ENCODE assay signal across 15 cellular contexts in the genomic region with DNA sequence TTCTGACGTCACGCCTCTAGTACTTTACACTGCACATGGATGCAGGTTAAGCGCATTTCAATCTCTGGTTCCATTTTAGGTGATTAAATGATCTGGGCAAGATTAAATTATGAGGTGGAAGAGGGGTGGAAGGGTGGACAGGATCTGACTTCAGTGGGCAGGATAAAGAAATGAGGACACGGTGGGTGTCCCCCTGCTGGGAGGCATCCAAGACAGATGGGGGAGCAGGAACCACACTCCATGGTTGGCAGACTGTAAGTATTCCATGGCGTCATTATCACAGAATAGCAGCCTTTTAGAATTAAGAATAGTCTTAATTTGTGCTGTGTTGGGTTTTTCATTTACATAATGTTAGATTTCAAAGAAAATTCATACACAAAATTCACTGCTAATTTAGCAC. TPM values are rescaled to one million over a fixed set of nuclear protein-coding genes. Genes with fewer than 3 reads are reported as not detected.
DNase-seq lines count a peak whose midpoint lies in the region; TF ChIP-seq lines count a peak whose summit lies in the region.
"Had no signal": no experiment of that assay in that cellular context is flagged by ENCODE, and none has a peak within 500 bp of the region (broad histone marks: within the 10 kb centered on the region; RNA-seq: fewer than 3 reads in every experiment).

No MANE protein-coding gene starts in this region.

- H3K4me1 Mint-ChIP-seq in activated CD4-positive, alpha-beta T cell treated with anti-CD3 and anti-CD28 coated beads, Interleukin-2, amount 10 ng/mL, durations not matched to agents 7 days and 5 days, result peaks cover 61% of the 10 kb centered on the region
- peaks cover 36 to 47% of the 10 kb centered on the region in 2 experiments for H3K4me1 Mint-ChIP-seq in H9

- H3K4ac ChIP-seq in mesenchymal stem cell (ENCODE audit: low read depth in 1 of 2, low read length in 2 of 2), result no peak overlapping the region
- no peak overlapping the region for H3K4ac ChIP-seq in H9 (ENCODE audit: low read depth, low read length)

- H2BK120ac ChIP-seq in mesenchymal stem cell (ENCODE audit: low read depth, low read length) (no peak overlapping the region), H9 (ENCODE audit: low read depth, low read length, poor library complexity, severe bottlenecking) (no peak overlapping the region)

- H2BK5ac ChIP-seq in mesenchymal stem cell (ENCODE audit: low read depth, low read length, poor library complexity, severe bottlenecking) (no peak overlapping the region), H9 (ENCODE audit: insufficient read length, low read length) (no peak overlapping the region)

- peaks cover 16% of the 10 kb centered on the region for H3F3A ChIP-seq in OCI-LY1 (ENCODE audit: insufficient read depth, low read length)

- H3K36me3 ChIP-seq in BLaER1 treated with 17β-estradiol and CSF1 and Interleukin-3, amounts not matched to agents 10 nM and 100 nM, result no peaks in the 10 kb centered on the region
- H3K36me3 ChIP-seq in OCI-LY1 (ENCODE audit: insufficient read depth, low read length) (no peaks in the 10 kb centered on the region), mesenchymal stem cell (ENCODE audit: control insufficient read depth in 1 of 2, insufficient read depth in 2 of 2, low read depth in 1 of 2, low read length in 2 of 2) (no peaks in the 10 kb centered on the region)
- H3K36me3 ChIP-seq: MG63 had no signal

- peaks cover 0 to 8% (median 0%) of the 10 kb centered on the region in 11 experiments; a peak in 4 of 22 replicates for H3K9me3 ChIP-seq in BLaER1 treated with 17β-estradiol and CSF1 and Interleukin-3, amounts not matched to agents 10 nM and 100 nM (replicated peaks in 1 of 11)
- H3K9me3 ChIP-seq in OCI-LY1 (ENCODE audit: low read length), result no peaks in the 10 kb centered on the region
- H3K9me3 ChIP-seq in mesenchymal stem cell (ENCODE audit: control insufficient read depth, low read length), result no peaks in the 10 kb centered on the region
- H3K9me3 ChIP-seq in H9 (ENCODE audit: control insufficient read depth, low read depth, low read length), result no peaks in the 10 kb centered on the region
- H3K9me3 ChIP-seq: MG63 had no signal

- H3K79me1 ChIP-seq in mesenchymal stem cell (replicated peaks; ENCODE audit: low read length, poor library complexity, severe bottlenecking), result no peaks in the 10 kb centered on the region
- no peaks in the 10 kb centered on the region for H3K79me1 ChIP-seq in H9 (ENCODE audit: insufficient read depth, low read depth, low read length, poor library complexity, severe bottlenecking)

- H2BK15ac ChIP-seq in mesenchymal stem cell (ENCODE audit: low read depth, poor library complexity, severe bottlenecking) (no peak overlapping the region), H9 (ENCODE audit: low read depth, low read length) (no peak overlapping the region)

- no peak overlapping the region for H3K27ac ChIP-seq in BLaER1 treated with 17β-estradiol and CSF1 and Interleukin-3, amounts not matched to agents 10 nM and 100 nM
- peak overlapping the region; percentile 98 for H3K27ac ChIP-seq in OCI-LY1 (ENCODE audit: low read depth, low read length, poor library complexity, severe bottlenecking)
- no peak overlapping the region for H3K27ac ChIP-seq in mesenchymal stem cell (ENCODE audit: low read length, poor library complexity, severe bottlenecking)
- no peak overlapping the region for H3K27ac ChIP-seq in H9 (ENCODE audit: insufficient read length, low read depth, low read length)
- H3K27ac ChIP-seq: C4-2B, KMS-11 had no signal

- H3K27ac Mint-ChIP-seq in activated CD4-positive, alpha-beta T cell treated with anti-CD3 and anti-CD28 coated beads, Interleukin-2, amount 10 ng/mL, durations not matched to agents 7 days and 5 days, result peak overlapping the region; percentile 87
- no peak overlapping the region for H3K27ac Mint-ChIP-seq in H9

- H3K14ac ChIP-seq in mesenchymal stem cell (ENCODE audit: low read length in 2 of 2) (no peak overlapping the region), H9 (ENCODE audit: insufficient read depth, low read length) (no peak overlapping the region)

- H3K56ac ChIP-seq in H9 (ENCODE audit: insufficient read length, low read depth, low read length), result no peak overlapping the region

- H3K36me3 Mint-ChIP-seq in activated CD4-positive, alpha-beta T cell treated with anti-CD3 and anti-CD28 coated beads, Interleukin-2, amount 10 ng/mL, durations not matched to agents 7 days and 5 days (ENCODE audit: low read depth), result peaks cover 52% of the 10 kb centered on the region
- H3K36me3 Mint-ChIP-seq in H9 (ENCODE audit: insufficient read depth in 1 of 3, low read depth in 3 of 3), result peaks cover 0 to 2% (median 0%) of the 10 kb centered on the region in 3 experiments; a peak in 1 of 7 replicates

- 96% methylated on average over 4 of the region's 5 CpGs for WGBS in mesenchymal stem cell
- WGBS in H9 (ENCODE audit: extremely low coverage, insufficient read length, low lambda C conversion rate), result no CpG with 5 or more reads among the region's 5 CpGs

- H3K4me2 ChIP-seq in BLaER1 treated with 17β-estradiol and CSF1 and Interleukin-3, amounts not matched to agents 10 nM and 100 nM, result peak overlapping the region in 7 of 11 experiments; percentile 66 to 99 (median 74); a peak in 10 of 22 replicates
- peak overlapping the region; percentile 60; the same call in 1 of the 2 replicates for H3K4me2 ChIP-seq in OCI-LY1 (ENCODE audit: low read length)
- no peak overlapping the region for H3K4me2 ChIP-seq in mesenchymal stem cell (ENCODE audit: low read length, poor library complexity, severe bottlenecking)
- no peak overlapping the region for H3K4me2 ChIP-seq in H9 (ENCODE audit: insufficient read depth, insufficient read length, low read length)
- H3K4me2 ChIP-seq: KMS-11 had no signal

- CTCF ChIA-PET in activated CD4-positive, alpha-beta T cell treated with anti-CD3 and anti-CD28 coated beads, Interleukin-2, amount 10 ng/mL, durations not matched to agents 7 days and 5 days (lab: Charles Lee), result interaction anchor here (1.6 to 1.9 kb wide), 2 partner anchors 12 to 17 kb away, joined by 4 to 6 read pairs; no protein-coding TSS in a partner anchor

- H2AK5ac ChIP-seq in mesenchymal stem cell (ENCODE audit: low read length, severe bottlenecking) (no peak overlapping the region), H9 (ENCODE audit: insufficient read length, low read length) (no peak overlapping the region)

- H3K18ac ChIP-seq in mesenchymal stem cell (ENCODE audit: low read depth in 1 of 2, low read length in 2 of 2) (no peak overlapping the region), H9 (ENCODE audit: insufficient read length, low read depth, low read length) (no peak overlapping the region)

- H3K4me3 ChIP-seq in BLaER1 treated with 17β-estradiol and CSF1 and Interleukin-3, amounts not matched to agents 10 nM and 100 nM, result no peak overlapping the region
- H3K4me3 ChIP-seq in OCI-LY1 (ENCODE audit: low read depth, low read length, poor library complexity, severe bottlenecking), result peak overlapping the region; percentile 35
- H3K4me3 ChIP-seq in mesenchymal stem cell (ENCODE audit: insufficient read depth in 1 of 2, low read depth in 1 of 2, low read length in 2 of 2), result no peak overlapping the region
- H3K4me3 ChIP-seq: MG63 had no signal

- no peaks in the 10 kb centered on the region for H3K27me3 ChIP-seq in BLaER1 treated with 17β-estradiol and CSF1 and Interleukin-3, amounts not matched to agents 10 nM and 100 nM
- no peaks in the 10 kb centered on the region for H3K27me3 ChIP-seq in OCI-LY1 (ENCODE audit: insufficient read depth, low read length)
- peaks cover 3 to 53% of the 10 kb centered on the region in 2 experiments for H3K27me3 ChIP-seq in mesenchymal stem cell (ENCODE audit: control insufficient read depth in 1 of 2, insufficient read depth in 1 of 2, low read length in 2 of 2)
- H3K27me3 ChIP-seq in H9 (ENCODE audit: insufficient read depth, low read length), result no peaks in the 10 kb centered on the region
- H3K27me3 ChIP-seq: MG63 had no signal

- no peak overlapping the region for H2BK20ac ChIP-seq in H9 (ENCODE audit: low read depth, low read length, poor library complexity, severe bottlenecking)

- no peaks in the 10 kb centered on the region for H4K20me1 ChIP-seq in BLaER1 treated with 17β-estradiol and CSF1 and Interleukin-3, amounts not matched to agents 10 nM and 100 nM
- H4K20me1 ChIP-seq in OCI-LY1 (ENCODE audit: insufficient read depth, low read length) (no peaks in the 10 kb centered on the region), H9 (ENCODE audit: control insufficient read depth, insufficient read depth, insufficient read length) (no peaks in the 10 kb centered on the region)

- H4K91ac ChIP-seq in mesenchymal stem cell (ENCODE audit: low read length), result no peak overlapping the region
- no peak overlapping the region for H4K91ac ChIP-seq in H9 (ENCODE audit: insufficient read length, low read depth, low read length)

- POLR2A ChIA-PET in activated CD4-positive, alpha-beta T cell treated with anti-CD3 and anti-CD28 coated beads, Interleukin-2, amount 10 ng/mL, durations not matched to agents 7 days and 5 days (lab: Charles Lee), result no interaction called here

- H3T11ph ChIP-seq in H9 (ENCODE audit: low read length), result no peak overlapping the region

- H3K9me3 Mint-ChIP-seq in activated CD4-positive, alpha-beta T cell treated with anti-CD3 and anti-CD28 coated beads, Interleukin-2, amount 10 ng/mL, durations not matched to agents 7 days and 5 days, result peaks cover 3% of the 10 kb centered on the region
- H3K9me3 Mint-ChIP-seq in H9, result no peaks in the 10 kb centered on the region

- H2BK12ac ChIP-seq in mesenchymal stem cell (ENCODE audit: low read length in 2 of 2) (no peak overlapping the region), H9 (ENCODE audit: insufficient read length, low read depth, low read length) (no peak overlapping the region)

- H3K9ac ChIP-seq in BLaER1 treated with 17β-estradiol and CSF1 and Interleukin-3, amounts not matched to agents 10 nM and 100 nM, result no peak overlapping the region
- H3K9ac ChIP-seq in OCI-LY1 (ENCODE audit: low read length), result peak overlapping the region; percentile 56; the same call in 1 of the 2 replicates
- no peak overlapping the region for H3K9ac ChIP-seq in mesenchymal stem cell (ENCODE audit: low read length)
- H3K9ac ChIP-seq in H9 (ENCODE audit: extremely low read depth, insufficient read length, low read length), result no peak overlapping the region
- H3K9ac ChIP-seq: KMS-11 had no signal

- H3K27me3 Mint-ChIP-seq in activated CD4-positive, alpha-beta T cell treated with anti-CD3 and anti-CD28 coated beads, Interleukin-2, amount 10 ng/mL, durations not matched to agents 7 days and 5 days, result no peaks in the 10 kb centered on the region
- H3K27me3 Mint-ChIP-seq in H9 (ENCODE audit: low read depth), result no peaks in the 10 kb centered on the region; the same call in 1 of the 2 replicates

- H3K79me2 ChIP-seq in OCI-LY1 (ENCODE audit: insufficient read depth, low read length) (no peaks in the 10 kb centered on the region), H9 (ENCODE audit: insufficient read depth, low read length) (no peaks in the 10 kb centered on the region)

- H2AFZ ChIP-seq in OCI-LY1 (ENCODE audit: low read length) (no peak overlapping the region), mesenchymal stem cell (ENCODE audit: low read depth, low read length) (no peak overlapping the region), H9 (ENCODE audit: low read length) (no peak overlapping the region)

- H4K5ac ChIP-seq in H9 (ENCODE audit: insufficient read length, low read depth, low read length), result no peak overlapping the region

- no peak for DNase-seq in activated CD4-positive, alpha-beta T cell treated with anti-CD3 and anti-CD28 coated beads, Interleukin-2, amount 10 ng/mL, durations not matched to agents 7 days and 5 days
- DNase-seq in activated CD4-positive, alpha-beta T cell treated with anti-CD3 and anti-CD28 coated beads, Interleukin-2, amount 50 U/mL, for 4 hours, result no peak
- DNase-seq in cerebellar cortex (ENCODE audit: low spot score) (peak; percentile 63), mesenchymal stem cell (no peak), H9 (no peak)
- no peak for DNase-seq in stimulated activated naive CD4-positive, alpha-beta T cell (lab: John Stamatoyannopoulos, UW)
- DNase-seq: 8988T, MG63, NCI-H1092 treated with DMSO at 0.1 percent for 48 hours, NCI-H187 treated with DMSO at 0.1 percent for 48 hours, NCI-H446 had no signal

- no peaks in the 10 kb centered on the region for H3K23me2 ChIP-seq in H9 (ENCODE audit: insufficient read length, low read depth, low read length, poor library complexity, severe bottlenecking)

- no peaks in the 10 kb centered on the region for H3K9me2 ChIP-seq in OCI-LY1 (ENCODE audit: low read depth, low read length)

- TF ChIP-seq CTCF in OCI-LY1 (IDR thresholded peaks at IDR 0.05; ENCODE audit: low read length), result no peak
- TF ChIP-seq CTCF in H9 (conservative IDR thresholded peaks at IDR 0.05), result no peak

- no peak overlapping the region for H3K4me3 Mint-ChIP-seq in activated CD4-positive, alpha-beta T cell treated with anti-CD3 and anti-CD28 coated beads, Interleukin-2, amount 10 ng/mL, durations not matched to agents 7 days and 5 days
- no peak overlapping the region for H3K4me3 Mint-ChIP-seq in H9

- H4K8ac ChIP-seq in mesenchymal stem cell (ENCODE audit: low read length), result no peak overlapping the region
- H4K8ac ChIP-seq in H9 (replicated peaks; ENCODE audit: insufficient read length, low read depth, low read length), result no peak overlapping the region

- no peak overlapping the region for H3K23ac ChIP-seq in mesenchymal stem cell (ENCODE audit: low read length in 2 of 2)
- no peak overlapping the region for H3K23ac ChIP-seq in H9 (ENCODE audit: insufficient read length, low read depth, low read length)

- peaks cover 32 to 56% (median 49%) of the 10 kb centered on the region in 10 experiments for H3K4me1 ChIP-seq in BLaER1 treated with 17β-estradiol and CSF1 and Interleukin-3, amounts not matched to agents 10 nM and 100 nM
- H3K4me1 ChIP-seq in OCI-LY1 (ENCODE audit: insufficient read depth, low read length, severe bottlenecking) (peaks cover 57% of the 10 kb centered on the region), mesenchymal stem cell (ENCODE audit: control insufficient read depth, insufficient read depth, low read depth, low read length) (no peaks in the 10 kb centered on the region), H9 (ENCODE audit: insufficient read depth, low read length) (peaks cover 2% of the 10 kb centered on the region; the same call in 1 of the 2 replicates)

RNA-seq across cellular contexts. Expression of a gene that starts 7.6 kb away (rescaled TPM):
- total RNA-seq in activated CD4-positive, alpha-beta T cell treated with anti-CD3 and anti-CD28 coated beads, Interleukin-2, amount 10 ng/mL, durations not matched to agents 7 days and 5 days, result 100 to 1,000 TPM; 197 to 207 TPM
- 0.58 TPM for polyA plus RNA-seq in mesenchymal stem cell (2013, experiment 1 of 2)
- 0.56 TPM for polyA plus RNA-seq in mesenchymal stem cell (2013, experiment 2 of 2)
- total RNA-seq in H9 (2021), result 64.4 and 68.3 TPM in 2 replicates

Comparison
In these comparisons a context has a peak if more than half of its experiments do, and no peak if none do; other contexts are left out.
1. H3K4me2 ChIP-seq: peak in BLaER1 treated with 17β-estradiol and CSF1 and Interleukin-3, amounts not matched to agents 10 nM and 100 nM (7 of 11) and OCI-LY1 (single experiment); none in mesenchymal stem cell (single experiment) and H9 (single experiment).